9 cellular contexts compared by ENCODE assay signal in genomic region chr6:33029297-33030184, GRCh38. TPM values are rescaled to one million over a fixed set of nuclear protein-coding genes. Genes with fewer than 3 reads are reported as not detected.
DNase-seq lines count a peak whose midpoint lies in the region; ATAC-seq and FAIRE-seq lines count a peak whose summit lies in the region.
"Had no signal": no experiment of that assay in that cellular context is flagged by ENCODE, and none has a peak within 500 bp of the region (broad histone marks: within the 10 kb centered on the region; RNA-seq: fewer than 3 reads in every experiment).

No MANE protein-coding gene starts in this region.

- intact Hi-C loops in Right ventricle myocardium superior (cut with DNase I): no loop called here

- no peaks in the 10 kb centered on the region for H3K27me3 ChIP-seq in stomach smooth muscle (ENCODE audit: control insufficient read depth in 1 of 2, insufficient read depth in 2 of 2, low read length in 2 of 2)

- no peaks in the 10 kb centered on the region for H3K4me1 ChIP-seq in stomach smooth muscle (ENCODE audit: control insufficient read depth, insufficient read depth, low read length)

- no peaks in the 10 kb centered on the region for H3K36me3 ChIP-seq in stomach smooth muscle (ENCODE audit: control insufficient read depth in 2 of 2, insufficient read depth in 2 of 2, low read length in 2 of 2)

- no peaks in the 10 kb centered on the region for H3K9me3 ChIP-seq in stomach smooth muscle (ENCODE audit: control insufficient read depth in 2 of 2, low read length in 2 of 2)

- in situ Hi-C loops in SK-MEL-5 (cut with HindIII; ENCODE audit: low pct_unique_long_range_greater_than_20kb, low sequenced_read_pairs): no loop called here

- peak; percentile 62 for DNase-seq in SK-MEL-5 (ENCODE audit: low read depth, low spot score)
- DNase-seq in Right ventricle myocardium superior: no peak
- DNase-seq in NCI-H1105 (lab: John Stamatoyannopoulos, UW): no peak
- no peak for DNase-seq in frontal cortex (ENCODE audit: low spot score in 2 of 2)
- DNase-seq in NCI-H2107 treated with DMSO at 0.1 percent for 48 hours (lab: John Stamatoyannopoulos, UW; ENCODE audit: unreplicated experiment): no peak

- peak; percentile 69 for ATAC-seq in GM18867 (IDR thresholded peaks at IDR 0.05; ENCODE audit: unreplicated experiment)
- peak; percentile 79 for ATAC-seq in HG02588 (IDR thresholded peaks at IDR 0.05; ENCODE audit: unreplicated experiment)
- peak; percentile 82 for ATAC-seq in Right ventricle myocardium superior (ENCODE audit: poor library complexity)

- H3K27ac ChIP-seq in stomach smooth muscle (ENCODE audit: low read length): peak overlapping the region; percentile 19
- H3K27ac ChIP-seq: SK-N-MC had no signal

- H3K4me3 ChIP-seq in stomach smooth muscle (ENCODE audit: low read length in 2 of 2): no peak overlapping the region
- H3K4me3 ChIP-seq: SK-N-MC had no signal

- H3K9ac ChIP-seq in stomach smooth muscle (ENCODE audit: low read length in 2 of 2): no peak overlapping the region

- FAIRE-seq in frontal cortex (lab: Jason Lieb, UNC): no peak

RNA-seq across cellular contexts. Expression of gene HLA-DOA, which starts 20.1 kb away (rescaled TPM):
- 0.13 and 0.16 TPM in 2 replicates for total RNA-seq in SK-MEL-5 (2014; rRNA removed; shearing (Covaris generic))
- 0.83 and 0.98 TPM in 2 replicates for polyA plus RNA-seq in SK-MEL-5 (2015; cell fraction: cytosol; rRNA removed)
- polyA plus RNA-seq in SK-MEL-5 (2015; cell fraction: nucleus; rRNA removed): 0.62 and 0.68 TPM in 2 replicates
- total RNA-seq in Right ventricle myocardium superior: 1.2 TPM
- total RNA-seq in frontal cortex: 0.82 TPM

RNA-seq across cellular contexts. Expression of gene HLA-DPA1, which starts 43.9 kb away (rescaled TPM):
- 7.1 and 8.7 TPM in 2 replicates for total RNA-seq in SK-MEL-5 (2014; rRNA removed; shearing (Covaris generic))
- polyA plus RNA-seq in SK-MEL-5 (2015; cell fraction: cytosol; rRNA removed): 28.7 and 38.0 TPM in 2 replicates
- polyA plus RNA-seq in SK-MEL-5 (2015; cell fraction: nucleus; rRNA removed): 12.5 and 14.2 TPM in 2 replicates
- 34.1 TPM for total RNA-seq in Right ventricle myocardium superior
- total RNA-seq in frontal cortex: 1.6 TPM

RNA-seq across cellular contexts. Expression of gene HLA-DPB1, which starts 46.2 kb away (rescaled TPM):
- 1.7 and 3.5 TPM in 2 replicates for total RNA-seq in SK-MEL-5 (2014; rRNA removed; shearing (Covaris generic))
- polyA plus RNA-seq in SK-MEL-5 (2015; cell fraction: cytosol; rRNA removed): 4.2 and 6.6 TPM in 2 replicates
- 3.8 and 4.7 TPM in 2 replicates for polyA plus RNA-seq in SK-MEL-5 (2015; cell fraction: nucleus; rRNA removed)
- total RNA-seq in Right ventricle myocardium superior (29.8 TPM), frontal cortex (2.4 TPM)
